24 cellular contexts compared by ENCODE assay signal in the genomic region with DNA sequence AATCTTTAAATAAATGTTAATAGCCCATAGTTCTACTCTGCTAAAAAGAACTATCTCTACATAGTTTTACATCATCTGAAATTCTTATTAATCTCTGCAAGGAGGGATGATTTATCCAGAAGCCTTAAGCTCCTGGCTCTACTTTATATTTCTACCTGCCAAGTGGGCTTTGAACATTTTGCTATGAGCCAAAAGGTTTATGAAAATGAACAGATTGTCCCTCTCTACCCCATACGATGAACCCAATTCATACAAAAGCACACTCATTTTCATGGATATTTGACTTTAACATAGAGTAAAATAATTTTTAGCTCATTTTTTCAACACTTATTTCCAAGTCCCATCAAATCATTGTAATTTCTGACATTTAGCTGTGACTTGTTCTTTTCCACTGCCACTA.
"Had no signal": no experiment of that assay in that cellular context is flagged by ENCODE, and none has a peak within 500 bp of the region (broad histone marks: within the 10 kb centered on the region; RNA-seq: fewer than 3 reads in every experiment).

No MANE protein-coding gene starts in this region.

- H3K36me3 ChIP-seq: stomach, suprapubic skin, thoracic aorta, thyroid gland, tibial artery, tibial nerve, transverse colon, upper lobe of left lung, upper lobe of right lung, uterus, vagina had no signal

- H3K4me1 ChIP-seq: stomach, suprapubic skin, testis, thyroid gland, tibial artery, tibial nerve, transverse colon, upper lobe of left lung, upper lobe of right lung, uterus, vagina had no signal

- H3K27me3 ChIP-seq: stomach, suprapubic skin, testis, thyroid gland, tibial artery, tibial nerve, transverse colon, upper lobe of left lung, upper lobe of right lung, uterus, vagina had no signal

- H3K4me3 ChIP-seq: stomach, suprapubic skin, testis, thoracic aorta, thyroid gland, tibial artery, tibial nerve, transverse colon, upper lobe of left lung, upper lobe of right lung, uterus, vagina had no signal

- H3K27ac ChIP-seq: stomach, suprapubic skin, testis, thoracic aorta, thyroid gland, tibial artery, tibial nerve, transverse colon, upper lobe of left lung, upper lobe of right lung, uterus, vagina had no signal

- H3K9me3 ChIP-seq: suprapubic skin, testis, thyroid gland, transverse colon, upper lobe of right lung, uterus, vagina had no signal

- DNase-seq: stimulated activated CD4-positive, alpha-beta T cell treated with anti-CD3 and anti-CD28 coated beads, Interleukin-2, amount 100 ng/mL, for 48 hours; stimulated activated CD4-positive, alpha-beta T cell treated with anti-CD3 and anti-CD28 coated beads, Interleukin-4, amount 100 ng/mL, for 1 hour; stimulated activated CD4-positive, alpha-beta T cell treated with anti-CD3 and anti-CD28 coated beads, Interleukin-4, amount 100 ng/mL, for 24 hours; stimulated activated CD4-positive, alpha-beta T cell treated with anti-CD3 and anti-CD28 coated beads, Interleukin-4, amount 100 ng/mL, for 4 hours; stimulated activated CD8-positive, alpha-beta memory T cell treated with anti-CD3 and anti-CD28 coated beads, Interleukin-4, amount 100 ng/mL, for 48 hours; stimulated activated naive B cell treated with anti-CD40 and anti-IgM and Interleukin-4, amounts not matched to agents 10 μg/mL and 1 μg/mL and 100 μg/mL, for 72 hours; stimulated activated naive CD4-positive, alpha-beta T cell; stimulated activated naive CD4-positive, alpha-beta T cell treated with Interleukin-2 at 50 U/mL for 16 hours; stimulated activated naive CD8-positive, alpha-beta T cell treated with anti-CD3 and anti-CD28 coated beads, Interleukin-15, amount 100 ng/mL, for 72 hours; stimulated activated naive CD8-positive, alpha-beta T cell treated with anti-CD3 and anti-CD28 coated beads, Interleukin-15, Interleukin-2, amounts not matched to agents 100 U/mL and 50 U/mL, for 24 hours; stomach; substantia nigra; testis; thyroid gland; tibial artery; transverse colon; trophoblast cell; upper lobe of left lung; upper lobe of right lung; uterus had no signal
